In the genomic region with DNA sequence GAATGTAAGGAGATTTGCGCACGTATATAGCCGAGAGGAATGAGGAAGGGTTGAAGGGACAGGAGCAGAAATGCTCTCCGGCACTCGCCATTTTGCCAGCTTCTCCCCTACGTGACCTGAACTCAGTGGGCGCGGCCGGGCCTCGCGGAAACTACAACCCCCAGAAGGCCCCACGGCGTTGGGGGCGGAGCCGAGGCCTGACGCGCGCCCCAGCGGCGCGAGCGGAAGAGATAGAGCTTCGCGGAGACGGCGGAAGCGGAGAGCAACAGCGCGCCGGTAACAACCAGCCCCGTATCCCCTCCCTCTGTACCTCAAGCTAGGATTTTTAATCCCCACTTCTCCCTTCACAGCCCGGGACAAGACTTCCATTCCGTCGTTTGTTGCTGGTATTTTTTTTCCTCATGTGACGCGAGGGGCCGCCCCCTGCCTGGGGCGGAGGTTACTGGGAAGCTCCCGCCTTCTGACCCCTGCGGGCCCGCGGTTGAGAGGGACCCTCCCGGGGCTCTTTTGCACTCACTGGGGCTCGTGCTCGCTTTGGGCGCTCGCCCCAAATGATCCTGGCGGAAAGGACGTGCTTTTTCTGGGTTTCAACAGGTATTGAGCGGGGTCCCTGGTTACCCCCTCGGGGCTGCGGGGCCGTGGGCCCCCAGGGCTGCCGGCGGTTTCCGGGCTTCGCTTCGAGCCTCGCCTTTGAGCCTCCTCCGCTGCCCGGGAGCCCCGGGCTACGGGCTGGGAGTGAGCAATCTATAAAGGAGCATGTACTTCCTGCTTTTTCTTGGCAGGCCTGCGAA, we compare ENCODE assay signal across 7 cellular contexts.
DNase-seq lines count a peak whose midpoint lies in the region; ATAC-seq and TF ChIP-seq lines count a peak whose summit lies in the region.

A gene (plus strand): TSS at position 227 of the 791 bp plus-strand sequence. CDS start 73,458 bp downstream, outside the sequence.

- no peak for TF ChIP-seq CTCF in retinal pigment epithelial cell (conservative IDR thresholded peaks at IDR 0.05; ENCODE audit: low read depth, low read length)

- DNase-seq in NCI-H2029 treated with DMSO at 0.1 percent for 48 hours (lab: John Stamatoyannopoulos, UW) (peak; percentile 32), T1000 (lab: John Stamatoyannopoulos, UW) (peak; percentile 92), astrocyte of the hippocampus (ENCODE audit: low read depth, low spot score) (peak; percentile 96), hypothalamus (lab: John Stamatoyannopoulos, UW) (peak; percentile 36 to 92 (median 74)), retinal pigment epithelial cell (ENCODE audit: low read depth) (peak; percentile 42)

- ATAC-seq in GM18511 (IDR thresholded peaks at IDR 0.05; ENCODE audit: unreplicated experiment): peak; percentile 83
- peak; percentile 90 for ATAC-seq in HG02973 (IDR thresholded peaks at IDR 0.05; ENCODE audit: unreplicated experiment)

- H3K4me3 ChIP-seq in retinal pigment epithelial cell (ENCODE audit: low read length): peak within 1 kb of the TSS; percentile 87

Comparison
In these comparisons a context has a peak if more than half of its experiments do, and no peak if none do; other contexts are left out.
1. Peak in every context shown above with its lines: DNase-seq, ATAC-seq and H3K4me3 ChIP-seq.
2. DNase-seq: peak in every context shown above with its lines; median percentile 96 in astrocyte of the hippocampus; 92 in T1000; 74 in hypothalamus; 42 in retinal pigment epithelial cell; 32 in NCI-H2029 treated with DMSO at 0.1 percent for 48 hours.